8 cellular contexts compared by ENCODE assay signal in the genomic region with DNA sequence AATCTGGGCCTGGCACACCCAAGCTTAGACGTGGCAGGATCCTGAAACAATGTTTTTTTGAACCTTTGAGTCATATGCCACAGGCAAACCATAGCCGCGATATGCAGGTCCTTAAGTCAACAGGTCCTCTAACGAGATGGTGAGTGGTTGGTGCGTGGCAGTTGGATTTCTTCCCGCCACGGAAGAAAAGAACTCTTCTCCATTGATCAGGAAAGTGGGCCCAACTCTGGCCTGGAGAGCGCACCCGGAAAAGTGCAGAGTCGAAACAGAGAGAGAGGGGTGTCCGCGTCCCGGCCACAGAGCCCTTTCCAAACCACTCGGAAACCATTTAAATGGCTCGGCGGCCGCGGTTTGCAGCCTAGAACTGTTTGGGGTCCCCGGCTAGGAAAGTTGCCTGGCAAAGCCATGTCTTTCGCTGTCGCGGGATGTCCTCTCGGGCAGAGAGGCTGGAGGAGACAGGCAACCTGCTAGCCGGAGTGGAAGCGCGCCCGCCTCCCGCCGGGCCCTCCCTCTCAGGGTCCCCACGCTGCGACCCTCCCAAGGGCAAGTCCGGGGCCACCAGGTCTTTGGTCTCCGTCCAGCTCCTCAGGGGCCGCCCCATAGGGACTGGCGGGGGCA.
DNase-seq lines count a peak whose midpoint lies in the region; ATAC-seq and TF ChIP-seq lines count a peak whose summit lies in the region.

No MANE protein-coding gene starts in this region.

- peak overlapping the region; percentile 90 to 98 for H3K27ac Mint-ChIP-seq in effector memory CD8-positive, alpha-beta T cell

- H3K4me3 Mint-ChIP-seq in effector memory CD8-positive, alpha-beta T cell, result peak overlapping the region; percentile 92 to 96

- H3K9me3 ChIP-seq in DOHH2 (ENCODE audit: control insufficient read depth, insufficient read depth, low read length), result no peaks in the 10 kb centered on the region
- no peaks in the 10 kb centered on the region for H3K9me3 ChIP-seq in OCI-LY3 (ENCODE audit: insufficient read depth, low read length)
- H3K9me3 ChIP-seq in mucosa of rectum (ENCODE audit: control insufficient read depth in 2 of 2, low read length in 2 of 2), result no peaks in the 10 kb centered on the region

- H3K27me3 Mint-ChIP-seq in effector memory CD8-positive, alpha-beta T cell, result no peaks in the 10 kb centered on the region

- H3K4me3 ChIP-seq in DOHH2 (ENCODE audit: low read length), result peak overlapping the region; percentile 74
- peak overlapping the region; percentile 88 for H3K4me3 ChIP-seq in OCI-LY3 (ENCODE audit: low read length)
- H3K4me3 ChIP-seq in mucosa of rectum (ENCODE audit: low read length in 2 of 2), result peak overlapping the region; percentile 71 to 95

- TF ChIP-seq CTCF in DOHH2 (IDR thresholded peaks at IDR 0.05; ENCODE audit: low read depth, low read length, poor library complexity, severe bottlenecking) (no peak), OCI-LY3 (IDR thresholded peaks at IDR 0.05; ENCODE audit: low read depth, low read length) (no peak)

- peaks cover 20 to 61% of the 10 kb centered on the region in 2 donors for H3K4me1 Mint-ChIP-seq in effector memory CD8-positive, alpha-beta T cell (ENCODE audit: low read depth in 2 of 2)

- H3K27ac ChIP-seq in DOHH2 (ENCODE audit: low read depth, low read length), result no peak overlapping the region
- no peak overlapping the region for H3K27ac ChIP-seq in OCI-LY3 (ENCODE audit: low read length)
- H3K27ac ChIP-seq in mucosa of rectum (ENCODE audit: low read depth in 2 of 2, low read length in 2 of 2), result peak overlapping the region; percentile 93 to 99

- peak; percentile 3 for ATAC-seq in GM21825 (IDR thresholded peaks at IDR 0.05; ENCODE audit: unreplicated experiment)
- no peak for ATAC-seq in effector memory CD8-positive, alpha-beta T cell (replicated peaks)

- H3K9me2 ChIP-seq in DOHH2 (replicated peaks; ENCODE audit: control insufficient read depth, low read length), result no peaks in the 10 kb centered on the region

- H3K36me3 Mint-ChIP-seq in effector memory CD8-positive, alpha-beta T cell (ENCODE audit: insufficient read depth), result peaks cover 12% of the 10 kb centered on the region

- H3K36me3 ChIP-seq in DOHH2 (ENCODE audit: control insufficient read depth, low read length), result no peaks in the 10 kb centered on the region
- H3K36me3 ChIP-seq in OCI-LY3 (replicated peaks; ENCODE audit: low read depth, low read length), result no peaks in the 10 kb centered on the region
- no peaks in the 10 kb centered on the region for H3K36me3 ChIP-seq in mucosa of rectum (ENCODE audit: control insufficient read depth in 2 of 2, insufficient read depth in 2 of 2, low read length in 2 of 2)

- peaks cover 5% of the 10 kb centered on the region; the same call in 1 of the 2 replicates for H3F3A ChIP-seq in DOHH2 (ENCODE audit: control insufficient read depth, insufficient read depth)

- H2AFZ ChIP-seq in OCI-LY3 (ENCODE audit: low read depth, low read length), result peak overlapping the region; percentile 76

- H3K9me3 Mint-ChIP-seq in effector memory CD8-positive, alpha-beta T cell, result no peaks in the 10 kb centered on the region

- H3K4me2 ChIP-seq in DOHH2 (ENCODE audit: low read length) (peak overlapping the region; percentile 73), OCI-LY3 (ENCODE audit: low read length) (peak overlapping the region; percentile 96)

- H3K9ac ChIP-seq in OCI-LY3 (ENCODE audit: low read length) (peak overlapping the region; percentile 50), mucosa of rectum (ENCODE audit: low read depth in 1 of 2, low read length in 2 of 2) (peak overlapping the region; percentile 77 to 79)

- H3K4me1 ChIP-seq in DOHH2 (ENCODE audit: control insufficient read depth, low read length) (peaks cover 29% of the 10 kb centered on the region), OCI-LY3 (ENCODE audit: low read length) (peaks cover 12% of the 10 kb centered on the region), mucosa of rectum (ENCODE audit: control insufficient read depth in 2 of 2, insufficient read depth in 2 of 2, low read length in 2 of 2) (peaks cover 13 to 17% of the 10 kb centered on the region in 2 donors)

- peaks cover 17% of the 10 kb centered on the region for H3K27me3 ChIP-seq in DOHH2 (ENCODE audit: control insufficient read depth, low read length)
- H3K27me3 ChIP-seq in OCI-LY3 (ENCODE audit: low read depth, low read length), result peaks cover 25% of the 10 kb centered on the region
- peaks cover 0 to 3% of the 10 kb centered on the region in 2 donors for H3K27me3 ChIP-seq in mucosa of rectum (ENCODE audit: control insufficient read depth in 2 of 2, insufficient read depth in 2 of 2, low read length in 2 of 2)

- H3K79me2 ChIP-seq in DOHH2 (ENCODE audit: control insufficient read depth, low read length) (no peaks in the 10 kb centered on the region), OCI-LY3 (ENCODE audit: low read length) (no peaks in the 10 kb centered on the region)

- H4K20me1 ChIP-seq in DOHH2 (ENCODE audit: control insufficient read depth, insufficient read depth, low read depth, low read length), result no peaks in the 10 kb centered on the region
- H4K20me1 ChIP-seq in OCI-LY3 (ENCODE audit: insufficient read depth, low read length), result no peaks in the 10 kb centered on the region

- DNase-seq in effector memory CD8-positive, alpha-beta T cell, result no peak
- DNase-seq in hippocampal formation (lab: John Stamatoyannopoulos, UW) (no peak), SW 1271 (lab: John Stamatoyannopoulos, UW) (no peak), medulla oblongata (ENCODE audit: extremely low spot score) (no peak)

Comparison
In these comparisons a context has a peak if more than half of its experiments do, and no peak if none do; other contexts are left out.
1. H3K27ac ChIP-seq: peak in mucosa of rectum (2 of 2); none in DOHH2 (single experiment) and OCI-LY3 (single experiment).
2. Peak in every context shown above with its lines, with median percentiles within 50 percentile points of each other: H3K4me3 ChIP-seq.